In genomic region chr20:32485770-32486248, GRCh38 we compare ENCODE assay signal across 9 cellular contexts.
DNase-seq lines count a peak whose midpoint lies in the region; ATAC-seq and TF ChIP-seq lines count a peak whose summit lies in the region.
"Had no signal": no experiment of that assay in that cellular context is flagged by ENCODE, and none has a peak within 500 bp of the region (broad histone marks: within the 10 kb centered on the region; RNA-seq: fewer than 3 reads in every experiment).

No MANE protein-coding gene starts in this region.

- H3K9me3 Mint-ChIP-seq in activated CD8-positive, alpha-beta memory T cell treated with anti-CD3 and anti-CD28 coated beads, Interleukin-2, amount 10 ng/mL, durations not matched to agents 7 days and 5 days (ENCODE audit: low read depth), result no peaks in the 10 kb centered on the region
- peaks cover 7% of the 10 kb centered on the region for H3K9me3 Mint-ChIP-seq in activated naive CD8-positive, alpha-beta T cell treated with anti-CD3 and anti-CD28 coated beads, Interleukin-2, amount 50 U/mL, for 24 hours

- TF ChIP-seq POLR2A in thyroid gland (IDR thresholded peaks at IDR 0.05), result no peak

- ATAC-seq in activated CD8-positive, alpha-beta memory T cell treated with anti-CD3 and anti-CD28 coated beads, Interleukin-2, amount 10 ng/mL, durations not matched to agents 7 days and 5 days, result no peak
- no peak for ATAC-seq in activated naive CD8-positive, alpha-beta T cell treated with anti-CD3 and anti-CD28 coated beads, Interleukin-2, amount 50 U/mL, for 24 hours
- ATAC-seq in HG02642 (IDR thresholded peaks at IDR 0.05; ENCODE audit: poor library complexity, unreplicated experiment), result no peak

- H3K27me3 Mint-ChIP-seq in activated CD8-positive, alpha-beta memory T cell treated with anti-CD3 and anti-CD28 coated beads, Interleukin-2, amount 10 ng/mL, durations not matched to agents 7 days and 5 days, result no peaks in the 10 kb centered on the region
- H3K27me3 Mint-ChIP-seq in activated naive CD8-positive, alpha-beta T cell treated with anti-CD3 and anti-CD28 coated beads, Interleukin-2, amount 50 U/mL, for 24 hours, result no peaks in the 10 kb centered on the region

- H3K4me3 Mint-ChIP-seq in activated CD8-positive, alpha-beta memory T cell treated with anti-CD3 and anti-CD28 coated beads, Interleukin-2, amount 10 ng/mL, durations not matched to agents 7 days and 5 days, result no peak overlapping the region
- no peak overlapping the region for H3K4me3 Mint-ChIP-seq in activated naive CD8-positive, alpha-beta T cell treated with anti-CD3 and anti-CD28 coated beads, Interleukin-2, amount 50 U/mL, for 24 hours

- intact Hi-C loops in thyroid gland (cut with DNase I), result no loop called here

- H3K4me1 Mint-ChIP-seq in activated CD8-positive, alpha-beta memory T cell treated with anti-CD3 and anti-CD28 coated beads, Interleukin-2, amount 10 ng/mL, durations not matched to agents 7 days and 5 days, result peaks cover 16% of the 10 kb centered on the region
- peaks cover 22% of the 10 kb centered on the region for H3K4me1 Mint-ChIP-seq in activated naive CD8-positive, alpha-beta T cell treated with anti-CD3 and anti-CD28 coated beads, Interleukin-2, amount 50 U/mL, for 24 hours

- H3K27ac Mint-ChIP-seq in activated CD8-positive, alpha-beta memory T cell treated with anti-CD3 and anti-CD28 coated beads, Interleukin-2, amount 10 ng/mL, durations not matched to agents 7 days and 5 days, result peak overlapping the region; percentile 75
- H3K27ac Mint-ChIP-seq in activated naive CD8-positive, alpha-beta T cell treated with anti-CD3 and anti-CD28 coated beads, Interleukin-2, amount 50 U/mL, for 24 hours, result peak overlapping the region; percentile 87

- no peaks in the 10 kb centered on the region for H3K36me3 Mint-ChIP-seq in activated CD8-positive, alpha-beta memory T cell treated with anti-CD3 and anti-CD28 coated beads, Interleukin-2, amount 10 ng/mL, durations not matched to agents 7 days and 5 days
- H3K36me3 Mint-ChIP-seq in activated naive CD8-positive, alpha-beta T cell treated with anti-CD3 and anti-CD28 coated beads, Interleukin-2, amount 50 U/mL, for 24 hours (ENCODE audit: low read depth), result peaks cover 8% of the 10 kb centered on the region

- H3K36me3 ChIP-seq in thyroid gland, result no peaks in the 10 kb centered on the region
- H3K36me3 ChIP-seq: thoracic aorta had no signal

- no peaks in the 10 kb centered on the region for H3K27me3 ChIP-seq in thyroid gland

- CTCF ChIA-PET in activated CD8-positive, alpha-beta memory T cell treated with anti-CD3 and anti-CD28 coated beads, Interleukin-2, amount 10 ng/mL, durations not matched to agents 7 days and 5 days (lab: Charles Lee), result interaction anchor here (0.8 to 2.3 kb wide), 15 partner anchors 10 to 236 kb away, joined by 3 to 14 read pairs (median 3); partner anchors contain the start of gene C20orf203

- H3K4me3 ChIP-seq in thyroid gland (replicated peaks in 1 of 3), result no peak overlapping the region

- H3K27ac ChIP-seq in thyroid gland, result peak overlapping the region in 2 of 3 donors; percentile 38 to 90

- no peak for TF ChIP-seq CTCF in thyroid gland (IDR thresholded peaks at IDR 0.05)

- DNase-seq in activated CD8-positive, alpha-beta memory T cell treated with anti-CD3 and anti-CD28 coated beads, Interleukin-2, amount 10 ng/mL, durations not matched to agents 7 days and 5 days, result no peak
- no peak for DNase-seq in activated CD8-positive, alpha-beta memory T cell treated with anti-CD3 and anti-CD28 coated beads, Interleukin-2, amount 50 U/mL, for 48 hours
- no peak for DNase-seq in activated naive CD8-positive, alpha-beta T cell treated with anti-CD3 and anti-CD28 coated beads, Interleukin-2, amount 50 U/mL, for 24 hours
- DNase-seq in lung microvascular endothelial cell (ENCODE audit: low read depth in 2 of 2) (peak; percentile 46 to 98), thyroid gland (no peak), cerebellum (ENCODE audit: low spot score) (no peak), NCI-H146 treated with DMSO at 0.1 percent for 48 hours (lab: John Stamatoyannopoulos, UW; ENCODE audit: unreplicated experiment) (no peak)

- peaks cover 16 to 19% of the 10 kb centered on the region in 2 donors for H3K4me1 ChIP-seq in thyroid gland

- 69 to 71% methylated on average over 3 of the region's 3 CpGs for WGBS in thyroid gland, 2 donors

- H3K9me3 ChIP-seq in thyroid gland, result no peaks in the 10 kb centered on the region
- H3K9me3 ChIP-seq: thoracic aorta had no signal

Comparison
In these comparisons a context has a peak if more than half of its experiments do, and no peak if none do; other contexts are left out.
1. DNase-seq: peak in lung microvascular endothelial cell (2 of 2); none in activated CD8-positive, alpha-beta memory T cell treated with anti-CD3 and anti-CD28 coated beads, Interleukin-2, amount 10 ng/mL, durations not matched to agents 7 days and 5 days (single experiment), activated CD8-positive, alpha-beta memory T cell treated with anti-CD3 and anti-CD28 coated beads, Interleukin-2, amount 50 U/mL, for 48 hours (single experiment), activated naive CD8-positive, alpha-beta T cell treated with anti-CD3 and anti-CD28 coated beads, Interleukin-2, amount 50 U/mL, for 24 hours (single experiment), thyroid gland (0 of 2), cerebellum (single experiment) and NCI-H146 treated with DMSO at 0.1 percent for 48 hours (single experiment).